In the genomic region with DNA sequence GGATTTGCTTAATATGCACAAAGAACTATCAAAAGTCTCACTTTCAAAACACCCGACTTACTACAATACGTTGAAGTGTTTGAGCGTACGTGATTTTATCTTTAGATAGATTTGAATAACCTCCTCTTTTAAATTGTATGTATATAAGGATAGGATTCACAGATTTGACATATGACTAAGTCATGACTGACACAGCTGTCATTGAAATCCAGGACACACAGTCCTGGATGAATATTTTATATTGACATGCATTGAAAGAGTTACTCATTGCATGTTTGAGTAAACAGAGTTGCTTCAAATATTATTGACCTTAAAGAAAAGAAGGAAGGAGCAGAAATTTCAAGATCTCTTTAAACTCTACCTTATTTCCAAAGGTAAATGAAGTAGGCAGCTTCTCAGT, we compare ENCODE assay signal across 26 cellular contexts. TPM values are rescaled to one million over a fixed set of nuclear protein-coding genes. Genes with fewer than 3 reads are reported as not detected.
DNase-seq lines count a peak whose midpoint lies in the region; ATAC-seq, FAIRE-seq and TF ChIP-seq lines count a peak whose summit lies in the region.
"Had no signal": no experiment of that assay in that cellular context is flagged by ENCODE, and none has a peak within 500 bp of the region (broad histone marks: within the 10 kb centered on the region; RNA-seq: fewer than 3 reads in every experiment).

No MANE protein-coding gene starts in this region.

- H2BK120ac ChIP-seq in neuronal stem cell (ENCODE audit: low read depth, low read length): no peak overlapping the region

- WGBS in neuronal stem cell (ENCODE audit: extremely low coverage in 2 of 2, insufficient read length in 2 of 2, insufficient replicate concordance in 1 of 2), 2 donors: no CpG with 5 or more reads among the region's 4 CpGs
- 98% methylated on average over 4 of the region's 4 CpGs for WGBS in smooth muscle cell (ENCODE audit: low lambda C conversion rate)

- no peaks in the 10 kb centered on the region for H3F3A ChIP-seq in smooth muscle cell (ENCODE audit: low read depth)

- no peaks in the 10 kb centered on the region for H3K36me3 ChIP-seq in neuronal stem cell (replicated peaks in 1 of 2; ENCODE audit: control insufficient read depth in 2 of 2, insufficient read depth in 2 of 2, low read length in 2 of 2)
- H3K36me3 ChIP-seq in smooth muscle cell (ENCODE audit: low read depth): no peaks in the 10 kb centered on the region
- H3K36me3 ChIP-seq: MG63 had no signal

- intact Hi-C loops in dorsolateral prefrontal cortex (cut with DNase I): no loop called here

- no peaks in the 10 kb centered on the region for H3K27me3 ChIP-seq in foreskin keratinocyte
- H3K27me3 ChIP-seq in neuronal stem cell (ENCODE audit: control insufficient read depth in 3 of 3, insufficient read depth in 3 of 3, low read depth in 1 of 3, low read length in 3 of 3): no peaks in the 10 kb centered on the region
- H3K27me3 ChIP-seq in smooth muscle cell (ENCODE audit: low read depth): no peaks in the 10 kb centered on the region
- H3K27me3 ChIP-seq in dorsolateral prefrontal cortex: peaks cover 0 to 2% (median 0%) of the 10 kb centered on the region in 45 donors
- H3K27me3 ChIP-seq: MG63 had no signal

- POLR2A ChIA-PET in RWPE1 (lab: Yijun Ruan, JAX; ENCODE audit: low non-redundant PET): no interaction called here

- no peak overlapping the region for H3K9ac ChIP-seq in neuronal stem cell (ENCODE audit: low read depth, low read length, poor library complexity)
- no peak overlapping the region for H3K9ac ChIP-seq in smooth muscle cell (ENCODE audit: low read depth)

- TF ChIP-seq CTCF in RWPE1 (conservative IDR thresholded peaks at IDR 0.05; ENCODE audit: low read depth) (no peak), foreskin keratinocyte (conservative IDR thresholded peaks at IDR 0.05) (no peak), smooth muscle cell (IDR thresholded peaks at IDR 0.05; ENCODE audit: borderline replicate concordance, insufficient read depth, poor library complexity, severe bottlenecking) (no peak), dorsolateral prefrontal cortex (IDR thresholded peaks at IDR 0.05 in 54 of 56, conservative IDR thresholded peaks at IDR 0.05 in 2 of 56; ENCODE audit: low read depth in 1 of 56, partially characterized antibody in 56 of 56) (no peak)

- DNase-seq in H54 (ENCODE audit: insufficient read length, low spot score): no peak
- DNase-seq in RWPE1 (ENCODE audit: low spot score): peak; percentile 26
- DNase-seq in foreskin keratinocyte: no peak
- no peak for DNase-seq in neuronal stem cell (ENCODE audit: low spot score)
- DNase-seq in germinal center (ENCODE audit: low spot score): no peak
- DNase-seq in smooth muscle cell (lab: John Stamatoyannopoulos, UW; ENCODE audit: unreplicated experiment): no peak
- no peak for DNase-seq in dorsolateral prefrontal cortex
- DNase-seq: C1 segment of cervical spinal cord; CD4-positive, alpha-beta memory T cell; COR-L47; DMS79; EL; GF-D8; H7; Kasumi-1; MG63; NCI-H2029; NCI-H446; NCI-H526 treated with DMSO at 0.1 percent for 48 hours; SIG-M5 had no signal

- no peak overlapping the region for H4K91ac ChIP-seq in neuronal stem cell (ENCODE audit: low read depth, low read length, poor library complexity)

- H2BK5ac ChIP-seq in neuronal stem cell (ENCODE audit: low read length): no peak overlapping the region

- H2BK12ac ChIP-seq in neuronal stem cell (ENCODE audit: low read length): no peak overlapping the region

- no peaks in the 10 kb centered on the region for H3K9me3 ChIP-seq in neuronal stem cell (replicated peaks in 1 of 2; ENCODE audit: control insufficient read depth in 2 of 2, insufficient read depth in 1 of 2, low read depth in 1 of 2, low read length in 2 of 2)
- H3K9me3 ChIP-seq in smooth muscle cell (replicated peaks; ENCODE audit: low read depth): no peaks in the 10 kb centered on the region
- H3K9me3 ChIP-seq: MG63 had no signal

- H4K8ac ChIP-seq in neuronal stem cell (ENCODE audit: low read depth, low read length): no peak overlapping the region

- H2AK5ac ChIP-seq in neuronal stem cell (ENCODE audit: low read depth, low read length): no peak overlapping the region

- FAIRE-seq in H54 (lab: Jason Lieb, UNC): peak; percentile 87
- FAIRE-seq: GM12891, HTR-8/SVneo, K562 had no signal

- no peak overlapping the region for H3K18ac ChIP-seq in neuronal stem cell (ENCODE audit: low read length)

- CTCF ChIA-PET in RWPE1 (lab: Yijun Ruan, JAX): interaction anchor here (0.6 to 1.3 kb wide), 3 partner anchors 26 to 767 kb away, joined by 3 to 4 read pairs (median 3); no protein-coding TSS in a partner anchor

- no peaks in the 10 kb centered on the region for H3K79me1 ChIP-seq in neuronal stem cell (ENCODE audit: low read depth, low read length)

- H3K4me2 ChIP-seq in neuronal stem cell (ENCODE audit: insufficient read depth, low read length, poor library complexity, severe bottlenecking) (no peak overlapping the region), smooth muscle cell (no peak overlapping the region)

- H3K14ac ChIP-seq in neuronal stem cell (ENCODE audit: low read length): no peak overlapping the region

- no peak overlapping the region for H3K4ac ChIP-seq in neuronal stem cell (ENCODE audit: low read length)

- TF ChIP-seq POLR2A in H54 (IDR thresholded peaks at IDR 0.05; ENCODE audit: low read depth, low read length): no peak

- H3K27ac ChIP-seq in RWPE1 (no peak overlapping the region), foreskin keratinocyte (no peak overlapping the region), neuronal stem cell (replicated peaks; ENCODE audit: low read length) (no peak overlapping the region), smooth muscle cell (ENCODE audit: low read depth) (no peak overlapping the region), dorsolateral prefrontal cortex (no peak overlapping the region)
- H3K27ac ChIP-seq: SK-N-MC had no signal

- H3K4me3 ChIP-seq in neuronal stem cell (ENCODE audit: low read length in 2 of 2): no peak overlapping the region
- H3K4me3 ChIP-seq in smooth muscle cell: no peak overlapping the region
- H3K4me3 ChIP-seq in dorsolateral prefrontal cortex: no peak overlapping the region
- H3K4me3 ChIP-seq: K562, MG63, SK-N-MC had no signal

- peaks cover 8% of the 10 kb centered on the region for H3K4me1 ChIP-seq in foreskin keratinocyte
- H3K4me1 ChIP-seq in neuronal stem cell (ENCODE audit: control insufficient read depth in 2 of 2, insufficient read depth in 1 of 2, low read depth in 1 of 2, low read length in 2 of 2): no peaks in the 10 kb centered on the region
- H3K4me1 ChIP-seq in smooth muscle cell (ENCODE audit: low read depth): no peaks in the 10 kb centered on the region

- no peak overlapping the region for H2BK15ac ChIP-seq in neuronal stem cell (ENCODE audit: low read length)

- H4K20me1 ChIP-seq in smooth muscle cell (ENCODE audit: low read depth): no peaks in the 10 kb centered on the region

- H2AFZ ChIP-seq in neuronal stem cell (ENCODE audit: low read length): peak overlapping the region; percentile 28
- no peak overlapping the region for H2AFZ ChIP-seq in smooth muscle cell (ENCODE audit: low read depth)

- H3K79me2 ChIP-seq in smooth muscle cell (ENCODE audit: low read depth): no peaks in the 10 kb centered on the region

- peak; percentile 44 for ATAC-seq in foreskin keratinocyte
- ATAC-seq: K562, Panc1 had no signal

- no peak overlapping the region for H3K23ac ChIP-seq in neuronal stem cell (ENCODE audit: low read depth, low read length, poor library complexity)

RNA-seq across cellular contexts. Expression of a gene that starts 3.3 kb away (rescaled TPM):
- total RNA-seq in foreskin keratinocyte: not detected in 2 replicates
- not detected in 2 replicates for polyA plus RNA-seq in foreskin keratinocyte
- not detected for polyA plus RNA-seq in neuronal stem cell (2013, experiment 1 of 2)
- not detected for polyA plus RNA-seq in neuronal stem cell (2013, experiment 2 of 2)
- total RNA-seq in smooth muscle cell: not detected in 2 replicates
- polyA plus RNA-seq in smooth muscle cell: 0.07 TPM in 1 of 2 replicates, not detected in the other
- 1 to 10 TPM in 7 of 120 experiments, under 1 TPM in 52, not detected in 61; 0.13 to 2.2 (median 0.39) TPM for total RNA-seq in dorsolateral prefrontal cortex
- total RNA-seq: A673; CD4-positive, alpha-beta memory T cell; H7; K562 had no signal
- polyA plus RNA-seq: CD4-positive, alpha-beta memory T cell; K562 had no signal
